7 cellular contexts compared by ENCODE assay signal in the genomic region with DNA sequence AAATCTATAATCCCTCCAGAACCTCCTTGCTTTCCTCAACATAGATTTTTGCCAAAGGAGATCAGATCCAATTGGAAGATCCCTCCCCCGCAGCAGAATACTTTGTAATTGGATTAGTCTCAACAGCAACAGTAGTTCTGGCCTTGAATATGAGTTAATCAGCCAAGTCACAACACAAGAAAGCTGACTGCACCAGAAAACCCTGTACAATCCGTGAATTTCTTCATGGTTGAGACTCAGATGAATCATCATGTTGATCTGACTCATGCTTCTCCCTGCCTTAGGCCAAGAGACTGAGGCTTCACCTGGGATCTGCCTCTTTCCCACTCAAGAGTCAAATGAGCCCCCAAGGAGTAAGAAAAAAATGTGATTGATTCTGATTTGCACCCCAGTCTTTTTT. TPM values are rescaled to one million over a fixed set of nuclear protein-coding genes. Genes with fewer than 3 reads are reported as not detected.
DNase-seq lines count a peak whose midpoint lies in the region; ATAC-seq, FAIRE-seq and TF ChIP-seq lines count a peak whose summit lies in the region.
"Had no signal": no experiment of that assay in that cellular context is flagged by ENCODE, and none has a peak within 500 bp of the region (broad histone marks: within the 10 kb centered on the region; RNA-seq: fewer than 3 reads in every experiment).

No MANE protein-coding gene starts in this region.

- no peak overlapping the region for H3K4me3 ChIP-seq in bronchial epithelial cell (ENCODE audit: low read depth, low read length)
- H3K4me3 ChIP-seq in retinal pigment epithelial cell (ENCODE audit: low read length) = no peak overlapping the region
- no peak overlapping the region for H3K4me3 ChIP-seq in colonic mucosa

- ATAC-seq in HG02885 (IDR thresholded peaks at IDR 0.05; ENCODE audit: poor library complexity, unreplicated experiment) = no peak

- DNase-seq in HS-5 (ENCODE audit: low read depth) (peak; percentile 82), bronchial epithelial cell (ENCODE audit: low read depth) (peak; percentile 99), retinal pigment epithelial cell (ENCODE audit: low read depth) (peak; percentile 95), NCI-H2029 (lab: John Stamatoyannopoulos, UW) (no peak), colonic mucosa (no peak)
- DNase-seq: T-helper 2 cell had no signal

- TF ChIP-seq CTCF in bronchial epithelial cell (IDR thresholded peaks at IDR 0.05; ENCODE audit: insufficient read depth, low read length, severe bottlenecking) (no peak), retinal pigment epithelial cell (conservative IDR thresholded peaks at IDR 0.05; ENCODE audit: low read depth, low read length) (no peak), colonic mucosa (IDR thresholded peaks at IDR 0.05) (no peak)

- H3K27ac ChIP-seq in colonic mucosa = no peak overlapping the region

- H3K27me3 ChIP-seq in bronchial epithelial cell (ENCODE audit: control insufficient read depth, insufficient read depth, low read length) (no peaks in the 10 kb centered on the region), colonic mucosa (no peaks in the 10 kb centered on the region)

- intact Hi-C loops in colonic mucosa (cut with DNase I) = no loop called here

- H3K9ac ChIP-seq in colonic mucosa (ENCODE audit: low read depth in 2 of 2, low read length in 2 of 2) = no peak overlapping the region

- FAIRE-seq in bronchial epithelial cell (lab: Jason Lieb, UNC) = no peak

- no peaks in the 10 kb centered on the region for H3K9me3 ChIP-seq in colonic mucosa

- H3K36me3 ChIP-seq in bronchial epithelial cell (ENCODE audit: control insufficient read depth, insufficient read depth, low read length) (no peaks in the 10 kb centered on the region), colonic mucosa (no peaks in the 10 kb centered on the region)

- peaks cover 16% of the 10 kb centered on the region for H3K4me1 ChIP-seq in colonic mucosa

RNA-seq across cellular contexts. Expression of gene METTL17, which starts 3.0 kb away (rescaled TPM):
- 30.0 and 56.1 TPM in 2 replicates for total RNA-seq in bronchial epithelial cell
- total RNA-seq in colonic mucosa = 10 to 100 TPM; 59.6 to 79.3 TPM

RNA-seq across cellular contexts. Expression of gene SLC39A2, which starts 12.3 kb away (rescaled TPM):
- total RNA-seq in bronchial epithelial cell = under 0.01 and 0.26 TPM in 2 replicates
- total RNA-seq in colonic mucosa = 1 to 10 TPM; 1.2 to 3.0 TPM

RNA-seq across cellular contexts. Expression of gene RNASE2, which starts 31.5 kb away (rescaled TPM):
- total RNA-seq in bronchial epithelial cell = not detected in 2 replicates
- 1 to 10 TPM in 1 of 2 donors, not detected in 1; 1.1 TPM for total RNA-seq in colonic mucosa

RNA-seq across cellular contexts. Expression of gene NDRG2, which starts 38.0 kb away (rescaled TPM):
- total RNA-seq in bronchial epithelial cell (9.2 and 23.3 TPM in 2 replicates), colonic mucosa (100 to 1,000 TPM; 136 to 171 TPM)

RNA-seq across cellular contexts. Expression of gene TPPP2, which starts 43.2 kb away (rescaled TPM):
- total RNA-seq in bronchial epithelial cell (not detected in 2 replicates), colonic mucosa (under 1 TPM in 1 of 2 donors, not detected in 1; 0.94 TPM)

Comparison
In these comparisons a context has a peak if more than half of its experiments do, and no peak if none do; other contexts are left out.
1. DNase-seq: peak in HS-5 (single experiment), bronchial epithelial cell (single experiment) and retinal pigment epithelial cell (single experiment); none in NCI-H2029 (single experiment) and colonic mucosa (single experiment).